17 cellular contexts compared by ENCODE assay signal in the genomic region with DNA sequence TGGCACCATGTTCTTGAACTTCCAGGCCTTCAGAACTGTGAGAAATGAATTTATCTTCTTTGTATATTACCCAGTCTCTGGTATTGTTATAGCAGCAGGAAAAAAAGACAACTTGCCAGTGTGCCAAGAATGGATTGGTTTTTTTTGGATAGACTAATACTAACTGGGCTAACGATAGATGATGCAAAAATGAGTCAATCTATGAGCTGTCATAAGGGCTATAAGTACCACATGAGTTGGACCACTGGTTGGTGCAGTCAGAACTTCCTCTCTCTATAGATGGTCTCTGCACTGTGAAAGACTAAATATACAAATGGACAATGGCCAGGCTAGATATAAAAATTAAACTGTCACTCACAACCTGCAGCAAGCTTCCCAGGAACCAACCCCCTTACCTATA.
DNase-seq lines count a peak whose midpoint lies in the region; ATAC-seq and TF ChIP-seq lines count a peak whose summit lies in the region.
"Had no signal": no experiment of that assay in that cellular context is flagged by ENCODE, and none has a peak within 500 bp of the region (broad histone marks: within the 10 kb centered on the region; RNA-seq: fewer than 3 reads in every experiment).

No MANE protein-coding gene starts in this region.

- H3K27ac ChIP-seq in PC-3 (ENCODE audit: low read length): peak overlapping the region; percentile 99
- H3K27ac ChIP-seq: gastrocnemius medialis, right lobe of liver, SJCRH30, thyroid gland had no signal

- H3K79me2 ChIP-seq in PC-3 (ENCODE audit: low read length): no peaks in the 10 kb centered on the region

- DNase-seq in Daoy (ENCODE audit: low read depth): peak; percentile 63
- DNase-seq in PC-3: peak; percentile 92
- peak; percentile 28 for DNase-seq in dedifferentiated amniotic fluid mesenchymal stem cell (ENCODE audit: extremely low spot score)
- DNase-seq in kidney tubule cell (ENCODE audit: low spot score): peak; percentile 54
- DNase-seq in epidermal melanocyte (ENCODE audit: insufficient read length, low spot score): no peak
- no peak for DNase-seq in stimulated activated CD4-positive, alpha-beta T cell treated with anti-CD3 and anti-CD28 coated beads, Interleukin-12 subunit alpha, Interleukin-12 subunit beta, amount 100 ng/mL, for 4 hours
- DNase-seq: activated T-cell treated with anti-CD3 and anti-CD28 coated beads, Interleukin-2, amount 50 U/mL, for 48 hours; AML-193; gastrocnemius medialis; NCI-H1092 treated with DMSO at 0.1 percent for 48 hours; NCI-H2171 treated with DMSO at 0.1 percent for 48 hours; right lobe of liver; SJCRH30; stimulated activated CD4-positive, alpha-beta T cell treated with anti-CD3 and anti-CD28 coated beads, Interleukin-4, amount 100 ng/mL, for 24 hours; thyroid gland had no signal

- no TSS peak for BruUV-seq in PC-3 (replicated peaks; lab: Mats Ljungman, UMichigan)

- H3K4me2 ChIP-seq in PC-3 (ENCODE audit: low read length): peak overlapping the region; percentile 67

- no peak overlapping the region for H2AFZ ChIP-seq in PC-3 (ENCODE audit: low read length)

- H3K4me3 ChIP-seq in PC-3 (ENCODE audit: low read length): 0 out of 2 replicates have a peak overlapping the region, but pooled peaks have one; percentile 8
- H3K4me3 ChIP-seq: gastrocnemius medialis, right lobe of liver, SJCRH30, thyroid gland had no signal

- no peaks in the 10 kb centered on the region for H3K9me3 ChIP-seq in PC-3 (ENCODE audit: low read length)
- H3K9me3 ChIP-seq: gastrocnemius medialis, right lobe of liver, SJCRH30, thyroid gland had no signal

- POLR2A ChIA-PET in PC-3 (lab: Charles Lee; ENCODE audit: unreplicated experiment): no interaction called here

- intact Hi-C loops in PC-3 (cut with micrococcal nuclease): loop anchor here (2.0 kb wide), 1 partner anchor 14 kb away; no protein-coding TSS in a partner anchor

- H4K20me1 ChIP-seq in PC-3 (ENCODE audit: low read length): no peaks in the 10 kb centered on the region

- H3K9me2 ChIP-seq in PC-3 (replicated peaks; ENCODE audit: low read length): no peaks in the 10 kb centered on the region

- peak; percentile 93 for ATAC-seq in PC-3
- ATAC-seq in GM18858 (IDR thresholded peaks at IDR 0.05; ENCODE audit: unreplicated experiment): no peak
- ATAC-seq in HG03025 (IDR thresholded peaks at IDR 0.05; ENCODE audit: low FRiP score, unreplicated experiment): no peak
- ATAC-seq: gastrocnemius medialis, right lobe of liver had no signal

- peaks cover 24% of the 10 kb centered on the region for H3K4me1 ChIP-seq in PC-3 (ENCODE audit: insufficient read depth, low read length)
- H3K4me1 ChIP-seq: gastrocnemius medialis, right lobe of liver, thyroid gland had no signal

- H3K27me3 ChIP-seq in PC-3 (ENCODE audit: low read length): no peaks in the 10 kb centered on the region
- H3K27me3 ChIP-seq: gastrocnemius medialis, right lobe of liver, SJCRH30, thyroid gland had no signal

- no peak for TF ChIP-seq CTCF in PC-3 (conservative IDR thresholded peaks at IDR 0.05; ENCODE audit: low read depth, low read length)

- CTCF ChIA-PET in PC-3 (lab: Charles Lee): interaction anchor here (0.6 kb wide), 1 partner anchor 246 kb away, joined by 3 read pairs; no protein-coding TSS in a partner anchor

- H3F3A ChIP-seq in PC-3 (ENCODE audit: low read length, unreplicated experiment): no peaks in the 10 kb centered on the region

- peak overlapping the region; percentile 87 for H3K9ac ChIP-seq in PC-3 (ENCODE audit: low read length)

- H3K36me3 ChIP-seq in PC-3 (ENCODE audit: low read depth, low read length): no peaks in the 10 kb centered on the region
- H3K36me3 ChIP-seq: gastrocnemius medialis, right lobe of liver, SJCRH30, thyroid gland had no signal

Comparison
In these comparisons a context has a peak if more than half of its experiments do, and no peak if none do; other contexts are left out.
1. DNase-seq: peak in Daoy (single experiment), PC-3 (single experiment), dedifferentiated amniotic fluid mesenchymal stem cell (single experiment) and kidney tubule cell (single experiment); none in epidermal melanocyte (single experiment) and stimulated activated CD4-positive, alpha-beta T cell treated with anti-CD3 and anti-CD28 coated beads, Interleukin-12 subunit alpha, Interleukin-12 subunit beta, amount 100 ng/mL, for 4 hours (single experiment).